ENCODE assay signal across 1 cellular context in genomic region chr9:5509573-5509972, GRCh38.
TF ChIP-seq lines count a peak whose summit lies in the region.

No MANE protein-coding gene starts in this region.

TF ChIP-seq in GM12878, 131 proteins besides CTCF, POLR2A, EP300 and RAD21 (continued from another document):
- TF ChIP-seq ZNF687 (IDR thresholded peaks at IDR 0.05) (no peak), SMAD5 (IDR thresholded peaks at IDR 0.05; ENCODE audit: low read depth) (no peak), POLR2AphosphoS2 (IDR thresholded peaks at IDR 0.05; ENCODE audit: low read depth, low read length) (no peak), EED (IDR thresholded peaks at IDR 0.05; ENCODE audit: low read depth) (no peak)
